In genomic region chr19:8577247-8577646, GRCh38 we compare ENCODE assay signal across 7 cellular contexts. TPM values are rescaled to one million over a fixed set of nuclear protein-coding genes. Genes with fewer than 3 reads are reported as not detected.
DNase-seq lines count a peak whose midpoint lies in the region; ATAC-seq and TF ChIP-seq lines count a peak whose summit lies in the region.

Gene MYO1F, minus strand, starts transcription at chr19:8577442. Its CDS starts 133 bp downstream, at chr19:8577309.

- ATAC-seq in left ventricle myocardium superior = peak; percentile 64
- ATAC-seq in HG02798 (IDR thresholded peaks at IDR 0.05; ENCODE audit: poor library complexity, unreplicated experiment) = no peak

- in situ Hi-C loops in GM23248 (cut with MboI) = no loop called here

- 0 out of 2 replicates have a peak within 1 kb of the TSS, but pooled peaks have one; percentile 52 for H2AFZ ChIP-seq in GM23248

- WGBS in GM23248 (ENCODE audit: low coverage in 1 of 2, low lambda C conversion rate in 2 of 2, missing lambda C conversion rate in 2 of 2), 2 experiments = 7 to 13% methylated on average over 7 of the region's 7 CpGs

- H3K79me2 ChIP-seq in GM23248 (ENCODE audit: insufficient read depth) = no peaks in the 10 kb centered on the region

- no peaks in the 10 kb centered on the region for H4K20me1 ChIP-seq in GM23248 (ENCODE audit: insufficient read depth)

- no peaks in the 10 kb centered on the region for H3K9me2 ChIP-seq in GM23248 (ENCODE audit: insufficient read depth)

- no peaks in the 10 kb centered on the region for H3K27me3 ChIP-seq in GM23248 (replicated peaks; ENCODE audit: insufficient read depth)

- no peak within 1 kb of the TSS for H3K9ac ChIP-seq in GM23248

- H3K27ac ChIP-seq in GM23248 = no peak within 1 kb of the TSS

- TF ChIP-seq CTCF in osteocyte (IDR thresholded peaks at IDR 0.05) = no peak

- intact Hi-C loops in T-helper 2 cell treated with Interferon-gamma antibody and Interleukin-4, amounts not matched to agents 100 ng/mL and 5 ng/mL, for 36 hours (cut with micrococcal nuclease) = loop anchor here (5.0 kb wide), 1 partner anchor 225 kb away; no protein-coding TSS in a partner anchor
- intact Hi-C loops in left ventricle myocardium superior (cut with micrococcal nuclease) = no loop called here

- no peaks in the 10 kb centered on the region; the same call in 1 of the 2 replicates for H3F3A ChIP-seq in GM23248 (ENCODE audit: insufficient read depth)

- no peaks in the 10 kb centered on the region for H3K36me3 ChIP-seq in GM23248 (ENCODE audit: low read depth)

- H3K9me3 Mint-ChIP-seq in stimulated activated naive CD8-positive, alpha-beta T cell treated with anti-CD3 and anti-CD28 coated beads, Interleukin-15, Interleukin-2, amounts not matched to agents 100 ng/mL and 50 ng/mL, for 24 hours = no peaks in the 10 kb centered on the region
- H3K9me3 Mint-ChIP-seq in osteocyte (ENCODE audit: unreplicated experiment) = no peaks in the 10 kb centered on the region

- DNase-seq in GM23248 (no peak), left ventricle myocardium superior (peak; percentile 70), osteocyte (ENCODE audit: extremely low spot score, unreplicated experiment) (no peak), NCI-H345 treated with DMSO at 0.1 percent for 48 hours (lab: John Stamatoyannopoulos, UW; ENCODE audit: unreplicated experiment) (no peak)

- H3K27me3 Mint-ChIP-seq in stimulated activated naive CD8-positive, alpha-beta T cell treated with anti-CD3 and anti-CD28 coated beads, Interleukin-15, Interleukin-2, amounts not matched to agents 100 ng/mL and 50 ng/mL, for 24 hours = peaks cover 3% of the 10 kb centered on the region
- peaks cover 28% of the 10 kb centered on the region for H3K27me3 Mint-ChIP-seq in osteocyte (ENCODE audit: unreplicated experiment)

- no peaks in the 10 kb centered on the region for H3K36me3 Mint-ChIP-seq in stimulated activated naive CD8-positive, alpha-beta T cell treated with anti-CD3 and anti-CD28 coated beads, Interleukin-15, Interleukin-2, amounts not matched to agents 100 ng/mL and 50 ng/mL, for 24 hours (ENCODE audit: low read depth)
- H3K36me3 Mint-ChIP-seq in osteocyte (ENCODE audit: unreplicated experiment) = peaks cover 3% of the 10 kb centered on the region

- peaks cover 61% of the 10 kb centered on the region for H3K4me1 Mint-ChIP-seq in stimulated activated naive CD8-positive, alpha-beta T cell treated with anti-CD3 and anti-CD28 coated beads, Interleukin-15, Interleukin-2, amounts not matched to agents 100 ng/mL and 50 ng/mL, for 24 hours (ENCODE audit: low read depth)
- H3K4me1 Mint-ChIP-seq in osteocyte (ENCODE audit: unreplicated experiment) = peaks cover 8% of the 10 kb centered on the region

- peak within 1 kb of the TSS; percentile 87 for H3K4me3 Mint-ChIP-seq in stimulated activated naive CD8-positive, alpha-beta T cell treated with anti-CD3 and anti-CD28 coated beads, Interleukin-15, Interleukin-2, amounts not matched to agents 100 ng/mL and 50 ng/mL, for 24 hours
- H3K4me3 Mint-ChIP-seq in osteocyte (ENCODE audit: unreplicated experiment) = no peak within 1 kb of the TSS

- H3K4me3 ChIP-seq in GM23248 = no peak within 1 kb of the TSS

- no peak within 1 kb of the TSS for H3K4me2 ChIP-seq in GM23248 (ENCODE audit: unreplicated experiment)

- H3K9me3 ChIP-seq in GM23248 (ENCODE audit: low read depth) = no peaks in the 10 kb centered on the region

- H3K27ac Mint-ChIP-seq in stimulated activated naive CD8-positive, alpha-beta T cell treated with anti-CD3 and anti-CD28 coated beads, Interleukin-15, Interleukin-2, amounts not matched to agents 100 ng/mL and 50 ng/mL, for 24 hours = peak within 1 kb of the TSS; percentile 72
- no peak within 1 kb of the TSS for H3K27ac Mint-ChIP-seq in osteocyte (ENCODE audit: unreplicated experiment)

- peaks cover 10% of the 10 kb centered on the region for H3K4me1 ChIP-seq in GM23248 (ENCODE audit: insufficient read depth)

RNA-seq across cellular contexts. Expression of gene MYO1F, which starts in this region (rescaled TPM):
- total RNA-seq in GM23248 (2014; rRNA removed; shearing (Covaris generic)) = 0.54 and 9.0 TPM in 2 replicates
- polyA plus RNA-seq in GM23248 (2016; fragmentation: Nextera tagmentation; extraction: Ambion mirVana) = 1.1 and 1.6 TPM in 2 replicates
- total RNA-seq in T-helper 2 cell treated with Interferon-gamma antibody and Interleukin-4, amounts not matched to agents 100 ng/mL and 5 ng/mL, for 36 hours = 385 and 386 TPM in 2 replicates
- total RNA-seq in left ventricle myocardium superior (8.0 TPM), osteocyte (0.31 and 0.43 TPM in 2 replicates)

Comparison
In these comparisons a context has a peak if more than half of its experiments do, and no peak if none do; other contexts are left out.
1. RNA of gene MYO1F (total RNA-seq): 385 to 386 TPM in T-helper 2 cell treated with Interferon-gamma antibody and Interleukin-4, amounts not matched to agents 100 ng/mL and 5 ng/mL, for 36 hours; 8.0 TPM in left ventricle myocardium superior (single experiment), 0.54 to 9.0 TPM in GM23248 and 0.31 to 0.43 TPM in osteocyte; every median in the first group is over 10 times any median in the second.